In the genomic region with DNA sequence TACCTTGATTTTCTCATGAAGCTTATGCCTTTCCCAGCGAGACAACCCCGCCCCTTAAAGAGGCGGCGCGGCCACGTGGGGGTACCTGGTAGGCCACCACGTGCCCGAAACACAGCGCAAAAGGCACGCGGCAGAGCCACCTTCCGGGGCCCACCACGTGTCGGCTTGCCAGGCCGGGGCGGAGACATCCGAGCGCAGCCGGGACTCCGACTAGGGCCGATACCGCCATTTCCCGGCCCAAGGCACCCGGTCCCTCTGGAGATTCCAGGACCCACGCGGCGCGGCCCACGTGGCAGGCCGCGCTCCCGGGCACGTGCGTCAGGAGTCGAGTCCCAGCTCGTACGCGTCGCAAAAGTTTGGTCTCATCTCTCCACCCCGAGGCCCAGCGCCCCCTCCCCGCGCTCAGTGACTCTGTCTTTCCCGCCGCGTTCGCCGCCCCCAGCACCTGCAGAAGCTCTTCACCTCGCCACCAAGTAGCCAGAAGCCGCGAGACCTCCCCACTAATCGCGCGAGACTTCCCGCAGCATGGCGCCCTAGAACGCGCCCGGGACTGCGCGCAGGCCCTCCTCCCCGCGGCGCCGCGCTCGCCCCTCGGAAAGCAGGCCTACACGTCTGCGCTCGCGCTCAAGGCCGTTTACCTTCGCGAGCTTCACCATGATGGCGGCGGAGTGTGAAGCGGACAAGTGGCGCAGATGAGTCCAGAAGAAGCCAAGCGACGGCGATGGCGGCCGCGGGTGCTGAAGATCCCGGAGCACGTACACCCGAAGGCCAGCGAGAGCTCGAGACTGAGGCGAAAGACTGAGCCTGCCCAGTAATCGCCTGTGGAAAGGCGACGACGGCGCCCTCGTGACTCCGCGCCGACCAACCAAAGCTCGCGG, we compare ENCODE assay signal across 1 cellular context.
TF ChIP-seq lines count a peak whose summit lies in the region.

A gene with protein sequence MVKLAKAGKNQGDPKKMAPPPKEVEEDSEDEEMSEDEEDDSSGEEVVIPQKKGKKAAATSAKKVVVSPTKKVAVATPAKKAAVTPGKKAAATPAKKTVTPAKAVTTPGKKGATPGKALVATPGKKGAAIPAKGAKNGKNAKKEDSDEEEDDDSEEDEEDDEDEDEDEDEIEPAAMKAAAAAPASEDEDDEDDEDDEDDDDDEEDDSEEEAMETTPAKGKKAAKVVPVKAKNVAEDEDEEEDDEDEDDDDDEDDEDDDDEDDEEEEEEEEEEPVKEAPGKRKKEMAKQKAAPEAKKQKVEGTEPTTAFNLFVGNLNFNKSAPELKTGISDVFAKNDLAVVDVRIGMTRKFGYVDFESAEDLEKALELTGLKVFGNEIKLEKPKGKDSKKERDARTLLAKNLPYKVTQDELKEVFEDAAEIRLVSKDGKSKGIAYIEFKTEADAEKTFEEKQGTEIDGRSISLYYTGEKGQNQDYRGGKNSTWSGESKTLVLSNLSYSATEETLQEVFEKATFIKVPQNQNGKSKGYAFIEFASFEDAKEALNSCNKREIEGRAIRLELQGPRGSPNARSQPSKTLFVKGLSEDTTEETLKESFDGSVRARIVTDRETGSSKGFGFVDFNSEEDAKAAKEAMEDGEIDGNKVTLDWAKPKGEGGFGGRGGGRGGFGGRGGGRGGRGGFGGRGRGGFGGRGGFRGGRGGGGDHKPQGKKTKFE (minus strand): TSS at position 787 of the 878 bp plus-strand sequence. CDS start 131 bp downstream, at position 656.

TF ChIP-seq in HepG2, 621 proteins besides CTCF, POLR2A, EP300 and RAD21 (continued from another document and continues in another):
- TF ChIP-seq ZNF841 (CRISPR knock-in tag; IDR thresholded peaks at IDR 0.05; ENCODE audit: borderline replicate concordance) (no peak), TCF7L2 (IDR thresholded peaks at IDR 0.05; ENCODE audit: low read depth, low read length) (no peak), NCOA2 (CRISPR knock-in tag; IDR thresholded peaks at IDR 0.05) (peak; percentile 51), TAF15 (IDR thresholded peaks at IDR 0.05; ENCODE audit: low read depth, low read length, poor library complexity, severe bottlenecking) (no peak), ZNF224 (CRISPR knock-in tag; IDR thresholded peaks at IDR 0.05) (peak; percentile 99), KLF6 (CRISPR knock-in tag; IDR thresholded peaks at IDR 0.05) (peak; percentile 91), SMAD1 (CRISPR knock-in tag; IDR thresholded peaks at IDR 0.05; ENCODE audit: borderline replicate concordance, low read depth) (peak; percentile 19; the same call in 1 of the 2 replicates), ZNF274 (CRISPR knock-in tag; IDR thresholded peaks at IDR 0.05) (peak; percentile 94), ZNF260 (CRISPR knock-in tag; IDR thresholded peaks at IDR 0.05; ENCODE audit: borderline replicate concordance, low read depth) (no peak), HMG20A (CRISPR knock-in tag; IDR thresholded peaks at IDR 0.05; ENCODE audit: borderline replicate concordance) (peak; percentile 46), ASH2L (IDR thresholded peaks at IDR 0.05; ENCODE audit: insufficient read length, low read depth, low read length) (peak; percentile 98), ARNT2 (CRISPR knock-in tag; IDR thresholded peaks at IDR 0.05; ENCODE audit: low read depth) (peak; percentile 96), KDM4B (CRISPR knock-in tag; IDR thresholded peaks at IDR 0.05) (peak; percentile 98), KDM5B (CRISPR knock-in tag; IDR thresholded peaks at IDR 0.05; ENCODE audit: borderline replicate concordance) (peak; percentile 96; the same call in 1 of the 2 replicates), FOSL2 (CRISPR knock-in tag; IDR thresholded peaks at IDR 0.05) (peak; percentile 40), GATAD1 (CRISPR knock-in tag; IDR thresholded peaks at IDR 0.05) (peak; percentile 91), NR2C2 (CRISPR knock-in tag; IDR thresholded peaks at IDR 0.05; ENCODE audit: borderline replicate concordance) (peak; percentile 65), MEIS2 (CRISPR knock-in tag; IDR thresholded peaks at IDR 0.05) (peak; percentile 66; the same call in 1 of the 2 replicates), ZNF558 (CRISPR knock-in tag; IDR thresholded peaks at IDR 0.05; ENCODE audit: borderline replicate concordance) (peak; percentile 99), RXRA (CRISPR knock-in tag; IDR thresholded peaks at IDR 0.05) (peak; percentile 80; the same call in 1 of the 2 replicates), ZNF713 (CRISPR knock-in tag; IDR thresholded peaks at IDR 0.05) (peak; percentile 98; the same call in 1 of the 2 replicates), ZNF496 (CRISPR knock-in tag; IDR thresholded peaks at IDR 0.05; ENCODE audit: insufficient replicate concordance) (no peak), ZNF567 (CRISPR knock-in tag; IDR thresholded peaks at IDR 0.05; ENCODE audit: borderline replicate concordance) (peak; percentile 74; the same call in 1 of the 2 replicates)
- TF ChIP-seq, protein P1, sequence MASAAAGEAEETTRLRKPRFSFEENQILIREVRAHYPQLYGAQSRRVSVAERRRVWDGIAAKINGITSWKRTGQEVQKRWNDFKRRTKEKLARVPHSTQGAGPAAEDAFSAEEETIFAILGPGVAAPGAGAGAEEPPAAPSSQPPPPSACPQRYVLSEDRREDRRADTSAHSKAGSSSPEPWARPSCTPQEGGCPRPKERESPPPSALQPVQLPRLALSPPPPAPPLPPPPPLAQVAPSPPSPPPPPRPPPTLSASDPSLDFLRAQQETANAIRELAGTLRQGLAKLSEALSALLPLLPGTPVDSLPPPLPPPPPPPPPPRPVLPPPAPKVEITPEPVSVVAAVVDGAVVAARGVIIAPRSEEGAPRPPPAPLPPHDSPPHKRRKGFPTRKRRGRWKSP (CRISPR knock-in tag; IDR thresholded peaks at IDR 0.05), result peak; percentile 89
- TF ChIP-seq, protein P2, sequence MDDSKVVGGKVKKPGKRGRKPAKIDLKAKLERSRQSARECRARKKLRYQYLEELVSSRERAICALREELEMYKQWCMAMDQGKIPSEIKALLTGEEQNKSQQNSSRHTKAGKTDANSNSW (CRISPR knock-in tag; IDR thresholded peaks at IDR 0.05; ENCODE audit: borderline replicate concordance), result peak; percentile 97
- TF ChIP-seq, protein P3, sequence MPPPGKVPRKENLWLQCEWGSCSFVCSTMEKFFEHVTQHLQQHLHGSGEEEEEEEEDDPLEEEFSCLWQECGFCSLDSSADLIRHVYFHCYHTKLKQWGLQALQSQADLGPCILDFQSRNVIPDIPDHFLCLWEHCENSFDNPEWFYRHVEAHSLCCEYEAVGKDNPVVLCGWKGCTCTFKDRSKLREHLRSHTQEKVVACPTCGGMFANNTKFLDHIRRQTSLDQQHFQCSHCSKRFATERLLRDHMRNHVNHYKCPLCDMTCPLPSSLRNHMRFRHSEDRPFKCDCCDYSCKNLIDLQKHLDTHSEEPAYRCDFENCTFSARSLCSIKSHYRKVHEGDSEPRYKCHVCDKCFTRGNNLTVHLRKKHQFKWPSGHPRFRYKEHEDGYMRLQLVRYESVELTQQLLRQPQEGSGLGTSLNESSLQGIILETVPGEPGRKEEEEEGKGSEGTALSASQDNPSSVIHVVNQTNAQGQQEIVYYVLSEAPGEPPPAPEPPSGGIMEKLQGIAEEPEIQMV (CRISPR knock-in tag; IDR thresholded peaks at IDR 0.05; ENCODE audit: low read depth), result peak; percentile 72; the same call in 1 of the 2 replicates
- TF ChIP-seq, protein P4, sequence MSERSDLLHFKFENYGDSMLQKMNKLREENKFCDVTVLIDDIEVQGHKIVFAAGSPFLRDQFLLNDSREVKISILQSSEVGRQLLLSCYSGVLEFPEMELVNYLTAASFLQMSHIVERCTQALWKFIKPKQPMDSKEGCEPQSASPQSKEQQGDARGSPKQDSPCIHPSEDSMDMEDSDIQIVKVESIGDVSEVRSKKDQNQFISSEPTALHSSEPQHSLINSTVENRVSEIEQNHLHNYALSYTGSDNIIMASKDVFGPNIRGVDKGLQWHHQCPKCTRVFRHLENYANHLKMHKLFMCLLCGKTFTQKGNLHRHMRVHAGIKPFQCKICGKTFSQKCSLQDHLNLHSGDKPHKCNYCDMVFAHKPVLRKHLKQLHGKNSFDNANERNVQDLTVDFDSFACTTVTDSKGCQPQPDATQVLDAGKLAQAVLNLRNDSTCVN (CRISPR knock-in tag; IDR thresholded peaks at IDR 0.05; ENCODE audit: borderline replicate concordance), result peak; percentile 82
- TF ChIP-seq, protein P5, sequence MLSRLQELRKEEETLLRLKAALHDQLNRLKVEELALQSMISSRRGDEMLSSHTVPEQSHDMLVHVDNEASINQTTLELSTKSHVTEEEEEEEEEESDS (CRISPR knock-in tag; IDR thresholded peaks at IDR 0.05; ENCODE audit: borderline replicate concordance), result peak; percentile 90
- TF ChIP-seq, protein P6, sequence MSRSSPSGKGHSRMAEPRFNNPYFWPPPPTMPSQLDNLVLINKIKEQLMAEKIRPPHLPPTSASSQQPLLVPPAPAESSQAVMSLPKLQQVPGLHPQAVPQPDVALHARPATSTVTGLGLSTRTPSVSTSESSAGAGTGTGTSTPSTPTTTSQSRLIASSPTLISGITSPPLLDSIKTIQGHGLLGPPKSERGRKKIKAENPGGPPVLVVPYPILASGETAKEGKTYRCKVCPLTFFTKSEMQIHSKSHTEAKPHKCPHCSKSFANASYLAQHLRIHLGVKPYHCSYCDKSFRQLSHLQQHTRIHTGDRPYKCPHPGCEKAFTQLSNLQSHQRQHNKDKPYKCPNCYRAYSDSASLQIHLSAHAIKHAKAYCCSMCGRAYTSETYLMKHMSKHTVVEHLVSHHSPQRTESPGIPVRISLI (CRISPR knock-in tag; IDR thresholded peaks at IDR 0.05; ENCODE audit: borderline replicate concordance), result no peak
- TF ChIP-seq, protein P7, sequence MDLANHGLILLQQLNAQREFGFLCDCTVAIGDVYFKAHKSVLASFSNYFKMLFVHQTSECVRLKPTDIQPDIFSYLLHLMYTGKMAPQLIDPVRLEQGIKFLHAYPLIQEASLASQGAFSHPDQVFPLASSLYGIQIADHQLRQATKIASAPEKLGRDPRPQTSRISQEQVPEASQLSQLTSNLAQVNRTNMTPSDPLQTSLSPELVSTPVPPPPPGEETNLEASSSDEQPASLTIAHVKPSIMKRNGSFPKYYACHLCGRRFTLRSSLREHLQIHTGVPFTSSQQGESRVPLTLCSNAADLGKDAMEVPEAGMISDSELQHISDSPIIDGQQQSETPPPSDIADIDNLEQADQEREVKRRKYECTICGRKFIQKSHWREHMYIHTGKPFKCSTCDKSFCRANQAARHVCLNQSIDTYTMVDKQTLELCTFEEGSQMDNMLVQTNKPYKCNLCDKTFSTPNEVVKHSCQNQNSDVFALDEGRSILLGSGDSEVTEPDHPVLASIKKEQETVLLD (CRISPR knock-in tag; IDR thresholded peaks at IDR 0.05; ENCODE audit: low read depth), result no peak; the same call in 1 of the 2 replicates
- TF ChIP-seq, protein P8, sequence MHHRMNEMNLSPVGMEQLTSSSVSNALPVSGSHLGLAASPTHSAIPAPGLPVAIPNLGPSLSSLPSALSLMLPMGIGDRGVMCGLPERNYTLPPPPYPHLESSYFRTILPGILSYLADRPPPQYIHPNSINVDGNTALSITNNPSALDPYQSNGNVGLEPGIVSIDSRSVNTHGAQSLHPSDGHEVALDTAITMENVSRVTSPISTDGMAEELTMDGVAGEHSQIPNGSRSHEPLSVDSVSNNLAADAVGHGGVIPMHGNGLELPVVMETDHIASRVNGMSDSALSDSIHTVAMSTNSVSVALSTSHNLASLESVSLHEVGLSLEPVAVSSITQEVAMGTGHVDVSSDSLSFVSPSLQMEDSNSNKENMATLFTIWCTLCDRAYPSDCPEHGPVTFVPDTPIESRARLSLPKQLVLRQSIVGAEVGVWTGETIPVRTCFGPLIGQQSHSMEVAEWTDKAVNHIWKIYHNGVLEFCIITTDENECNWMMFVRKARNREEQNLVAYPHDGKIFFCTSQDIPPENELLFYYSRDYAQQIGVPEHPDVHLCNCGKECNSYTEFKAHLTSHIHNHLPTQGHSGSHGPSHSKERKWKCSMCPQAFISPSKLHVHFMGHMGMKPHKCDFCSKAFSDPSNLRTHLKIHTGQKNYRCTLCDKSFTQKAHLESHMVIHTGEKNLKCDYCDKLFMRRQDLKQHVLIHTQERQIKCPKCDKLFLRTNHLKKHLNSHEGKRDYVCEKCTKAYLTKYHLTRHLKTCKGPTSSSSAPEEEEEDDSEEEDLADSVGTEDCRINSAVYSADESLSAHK (CRISPR knock-in tag; IDR thresholded peaks at IDR 0.05; ENCODE audit: borderline replicate concordance), result peak; percentile 45; the same call in 1 of the 2 replicates
- TF ChIP-seq, protein P9, sequence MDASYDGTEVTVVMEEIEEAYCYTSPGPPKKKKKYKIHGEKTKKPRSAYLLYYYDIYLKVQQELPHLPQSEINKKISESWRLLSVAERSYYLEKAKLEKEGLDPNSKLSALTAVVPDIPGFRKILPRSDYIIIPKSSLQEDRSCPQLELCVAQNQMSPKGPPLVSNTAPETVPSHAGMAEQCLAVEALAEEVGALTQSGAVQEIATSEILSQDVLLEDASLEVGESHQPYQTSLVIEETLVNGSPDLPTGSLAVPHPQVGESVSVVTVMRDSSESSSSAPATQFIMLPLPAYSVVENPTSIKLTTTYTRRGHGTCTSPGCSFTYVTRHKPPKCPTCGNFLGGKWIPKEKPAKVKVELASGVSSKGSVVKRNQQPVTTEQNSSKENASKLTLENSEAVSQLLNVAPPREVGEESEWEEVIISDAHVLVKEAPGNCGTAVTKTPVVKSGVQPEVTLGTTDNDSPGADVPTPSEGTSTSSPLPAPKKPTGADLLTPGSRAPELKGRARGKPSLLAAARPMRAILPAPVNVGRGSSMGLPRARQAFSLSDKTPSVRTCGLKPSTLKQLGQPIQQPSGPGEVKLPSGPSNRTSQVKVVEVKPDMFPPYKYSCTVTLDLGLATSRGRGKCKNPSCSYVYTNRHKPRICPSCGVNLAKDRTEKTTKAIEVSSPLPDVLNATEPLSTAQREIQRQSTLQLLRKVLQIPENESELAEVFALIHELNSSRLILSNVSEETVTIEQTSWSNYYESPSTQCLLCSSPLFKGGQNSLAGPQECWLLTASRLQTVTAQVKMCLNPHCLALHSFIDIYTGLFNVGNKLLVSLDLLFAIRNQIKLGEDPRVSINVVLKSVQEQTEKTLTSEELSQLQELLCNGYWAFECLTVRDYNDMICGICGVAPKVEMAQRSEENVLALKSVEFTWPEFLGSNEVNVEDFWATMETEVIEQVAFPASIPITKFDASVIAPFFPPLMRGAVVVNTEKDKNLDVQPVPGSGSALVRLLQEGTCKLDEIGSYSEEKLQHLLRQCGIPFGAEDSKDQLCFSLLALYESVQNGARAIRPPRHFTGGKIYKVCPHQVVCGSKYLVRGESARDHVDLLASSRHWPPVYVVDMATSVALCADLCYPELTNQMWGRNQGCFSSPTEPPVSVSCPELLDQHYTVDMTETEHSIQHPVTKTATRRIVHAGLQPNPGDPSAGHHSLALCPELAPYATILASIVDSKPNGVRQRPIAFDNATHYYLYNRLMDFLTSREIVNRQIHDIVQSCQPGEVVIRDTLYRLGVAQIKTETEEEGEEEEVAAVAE (CRISPR knock-in tag; IDR thresholded peaks at IDR 0.05; ENCODE audit: borderline replicate concordance), result peak; percentile 82; the same call in 1 of the 2 replicates
- TF ChIP-seq, protein P10, sequence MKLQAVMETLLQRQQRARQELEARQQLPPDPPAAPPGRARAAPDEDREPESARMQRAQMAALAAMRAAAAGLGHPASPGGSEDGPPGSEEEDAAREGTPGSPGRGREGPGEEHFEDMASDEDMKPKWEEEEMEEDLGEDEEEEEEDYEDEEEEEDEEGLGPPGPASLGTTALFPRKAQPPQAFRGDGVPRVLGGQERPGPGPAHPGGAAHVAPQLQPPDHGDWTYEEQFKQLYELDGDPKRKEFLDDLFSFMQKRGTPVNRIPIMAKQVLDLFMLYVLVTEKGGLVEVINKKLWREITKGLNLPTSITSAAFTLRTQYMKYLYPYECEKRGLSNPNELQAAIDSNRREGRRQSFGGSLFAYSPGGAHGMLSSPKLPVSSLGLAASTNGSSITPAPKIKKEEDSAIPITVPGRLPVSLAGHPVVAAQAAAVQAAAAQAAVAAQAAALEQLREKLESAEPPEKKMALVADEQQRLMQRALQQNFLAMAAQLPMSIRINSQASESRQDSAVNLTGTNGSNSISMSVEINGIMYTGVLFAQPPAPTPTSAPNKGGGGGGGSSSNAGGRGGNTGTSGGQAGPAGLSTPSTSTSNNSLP (IDR thresholded peaks at IDR 0.05; ENCODE audit: low read depth, low read length), result no peak
